Comparison of ENCODE assay signal across 8 cellular contexts in the genomic region with DNA sequence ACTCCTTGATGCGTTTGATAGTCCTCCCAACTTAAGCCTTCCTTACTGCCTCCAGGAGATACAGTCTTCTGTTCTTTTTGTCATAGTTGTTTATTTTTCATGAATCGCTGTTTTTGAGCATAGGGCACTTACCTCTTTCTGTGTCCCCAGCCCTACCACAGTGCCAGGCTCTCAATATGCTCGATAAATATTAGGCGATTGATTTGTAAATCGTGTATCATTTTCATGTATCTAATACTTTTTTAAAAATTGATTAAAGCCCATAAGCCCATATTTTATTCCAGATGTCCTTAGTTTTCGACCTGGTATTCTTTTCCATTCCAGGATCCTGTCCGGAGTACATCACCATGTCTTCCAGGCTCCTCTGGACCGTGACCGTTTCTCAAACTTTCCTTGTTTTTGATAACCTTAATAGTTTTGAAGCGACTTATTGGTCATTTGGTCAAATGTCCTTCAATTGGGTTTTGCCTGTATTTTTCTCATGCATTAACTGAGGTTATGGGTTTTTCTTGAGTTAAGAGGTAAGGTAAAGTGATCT. TPM values are rescaled to one million over a fixed set of nuclear protein-coding genes. Genes with fewer than 3 reads are reported as not detected.
DNase-seq lines count a peak whose midpoint lies in the region; ATAC-seq, FAIRE-seq and TF ChIP-seq lines count a peak whose summit lies in the region.

No MANE protein-coding gene starts in this region.

- intact Hi-C loops in K562 (cut with micrococcal nuclease): no loop called here

- H3K4me1 ChIP-seq in BE2C (no peaks in the 10 kb centered on the region), K562 (replicated peaks in 1 of 2; ENCODE audit: control insufficient read depth in 2 of 2, insufficient read depth in 2 of 2, low read length in 2 of 2) (peaks cover 0 to 10% of the 10 kb centered on the region in 2 experiments; a peak in 2 of 5 replicates), mucosa of stomach (ENCODE audit: control insufficient read depth, insufficient read depth, low read length) (peaks cover 17% of the 10 kb centered on the region)

- no peak for TF ChIP-seq RAD21 in K562 (CRISPR knock-in tag; conservative IDR thresholded peaks at IDR 0.05 in 1 of 2, IDR thresholded peaks at IDR 0.05 in 1 of 2)

- ATAC-seq in GM19372 (IDR thresholded peaks at IDR 0.05; ENCODE audit: low read depth, unreplicated experiment) (peak; percentile 33), HG03460 (IDR thresholded peaks at IDR 0.05; ENCODE audit: unreplicated experiment) (peak; percentile 22), K562 (peak; percentile 1; the same call in 1 of the 3 replicates)

- no peaks in the 10 kb centered on the region; the same call in 1 of the 2 replicates for H4K20me1 ChIP-seq in K562 (replicated peaks; ENCODE audit: control insufficient read depth, insufficient read depth, low read length)

- TF ChIP-seq EP300 in K562 (IDR thresholded peaks at IDR 0.05; ENCODE audit: low read length): no peak

- H3K4me3 ChIP-seq in BE2C (ENCODE audit: low read depth, low read length): peak overlapping the region; percentile 79
- H3K4me3 ChIP-seq in K562: peak overlapping the region; percentile 67
- peak overlapping the region; percentile 92 for H3K4me3 ChIP-seq in mucosa of stomach (ENCODE audit: low read length)

- WGBS in K562 (ENCODE audit: insufficient coverage, low coverage, missing lambda C conversion rate): 41% methylated on average over 10 of the region's 10 CpGs

- peaks cover 46% of the 10 kb centered on the region for H3K79me2 ChIP-seq in K562 (ENCODE audit: control insufficient read depth, insufficient read depth, low read length)

- TF ChIP-seq POLR2A in K562 (conservative IDR thresholded peaks at IDR 0.05): no peak

- H3K9me3 ChIP-seq in BE2C (no peaks in the 10 kb centered on the region), K562 (replicated peaks; ENCODE audit: control insufficient read depth, insufficient read depth, low read depth, low read length) (no peaks in the 10 kb centered on the region), mucosa of stomach (ENCODE audit: control insufficient read depth, low read length) (no peaks in the 10 kb centered on the region)

- no peak for FAIRE-seq in K562 (lab: Jason Lieb, UNC)
- no peak for FAIRE-seq in HTR-8/SVneo (lab: Jason Lieb, UNC)

- H3K9ac ChIP-seq in K562 (ENCODE audit: insufficient read depth in 1 of 2, low read depth in 2 of 2, low read length in 2 of 2): peak overlapping the region in 1 of 2 experiments; percentile 97; a peak in 2 of 4 replicates
- H3K9ac ChIP-seq in mucosa of stomach (ENCODE audit: low read length): peak overlapping the region; percentile 97

- H3K27ac ChIP-seq in K562 (ENCODE audit: extremely low read depth, low read depth, low read length): peak overlapping the region; percentile 94

- no peaks in the 10 kb centered on the region for H3K36me3 ChIP-seq in BE2C
- peaks cover 32% of the 10 kb centered on the region for H3K36me3 ChIP-seq in K562 (ENCODE audit: control insufficient read depth, insufficient read depth, low read length)
- no peaks in the 10 kb centered on the region for H3K36me3 ChIP-seq in mucosa of stomach (ENCODE audit: control insufficient read depth, insufficient read depth, low read length)

- DNase-seq in BE2C: no peak
- DNase-seq in K562 (ENCODE audit: extremely low read depth in 1 of 4, low spot score in 3 of 4): no peak
- no peak for DNase-seq in HTR-8/SVneo (ENCODE audit: insufficient read length, low spot score)
- no peak for DNase-seq in cerebellar cortex (ENCODE audit: low spot score)
- no peak for DNase-seq in HK-2 (ENCODE audit: unreplicated experiment)

- H3K4me2 ChIP-seq in K562 (ENCODE audit: insufficient read depth, low read length): peak overlapping the region; percentile 94

- POLR2A ChIA-PET in K562 (lab: Yijun Ruan, JAX): interaction anchor here (0.6 to 2.6 kb wide), 6 partner anchors 11 to 1957 kb away, joined by 3 to 18 read pairs (median 4); no protein-coding TSS in a partner anchor

- H3K9me1 ChIP-seq in K562 (ENCODE audit: control insufficient read depth, insufficient read depth, low read length): no peaks in the 10 kb centered on the region

- CTCF ChIA-PET in K562 (lab: Yijun Ruan, JAX; ENCODE audit: low intra/inter-chr PET ratio): no interaction called here

- in situ Hi-C loops in K562 (cut with MboI): no loop called here

- no peaks in the 10 kb centered on the region for H3K27me3 ChIP-seq in BE2C
- no peaks in the 10 kb centered on the region for H3K27me3 ChIP-seq in K562 (ENCODE audit: control insufficient read depth in 2 of 2, insufficient read depth in 2 of 2, low read length in 2 of 2)
- no peaks in the 10 kb centered on the region for H3K27me3 ChIP-seq in mucosa of stomach (ENCODE audit: control insufficient read depth, insufficient read depth, low read length)

- TSS peak; percentile 83 for BruUV-seq in K562 (replicated peaks; lab: Mats Ljungman, UMichigan)

- H2AFZ ChIP-seq in K562 (ENCODE audit: low read depth, low read length): peak overlapping the region; percentile 87

- TF ChIP-seq CTCF in BE2C (IDR thresholded peaks at IDR 0.05; ENCODE audit: low read depth, low read length) (no peak), K562 (IDR thresholded peaks at IDR 0.05 in 2 of 3, conservative IDR thresholded peaks at IDR 0.05 in 1 of 3; ENCODE audit: insufficient read depth in 2 of 3, low read depth in 1 of 3, low read length in 3 of 3) (no peak)

TF ChIP-seq in K562, 482 proteins besides CTCF, POLR2A, EP300 and RAD21 (continues in another document):
- TF ChIP-seq ATF1 (CRISPR knock-in tag; IDR thresholded peaks at IDR 0.05) (no peak), ATF1 (tag; IDR thresholded peaks at IDR 0.05) (peak; percentile 50; the same call in 1 of the 2 replicates), KLF10 (CRISPR knock-in tag; IDR thresholded peaks at IDR 0.05) (no peak), FIP1L1 (IDR thresholded peaks at IDR 0.05; ENCODE audit: low read depth, low read length, poor library complexity, severe bottlenecking) (no peak)
- TF ChIP-seq, protein P1, sequence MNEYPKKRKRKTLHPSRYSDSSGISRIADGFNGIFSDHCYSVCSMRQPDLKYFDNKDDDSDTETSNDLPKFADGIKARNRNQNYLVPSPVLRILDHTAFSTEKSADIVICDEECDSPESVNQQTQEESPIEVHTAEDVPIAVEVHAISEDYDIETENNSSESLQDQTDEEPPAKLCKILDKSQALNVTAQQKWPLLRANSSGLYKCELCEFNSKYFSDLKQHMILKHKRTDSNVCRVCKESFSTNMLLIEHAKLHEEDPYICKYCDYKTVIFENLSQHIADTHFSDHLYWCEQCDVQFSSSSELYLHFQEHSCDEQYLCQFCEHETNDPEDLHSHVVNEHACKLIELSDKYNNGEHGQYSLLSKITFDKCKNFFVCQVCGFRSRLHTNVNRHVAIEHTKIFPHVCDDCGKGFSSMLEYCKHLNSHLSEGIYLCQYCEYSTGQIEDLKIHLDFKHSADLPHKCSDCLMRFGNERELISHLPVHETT (CRISPR knock-in tag; conservative IDR thresholded peaks at IDR 0.05 in 1 of 2, IDR thresholded peaks at IDR 0.05 in 1 of 2): 0 out of 4 replicates have a peak, but pooled peaks of 1 of the 2 experiments have one; percentile 39

RNA-seq across cellular contexts. Expression of gene MMADHC, which starts 0.4 kb away (rescaled TPM):
- polyA plus RNA-seq in BE2C (2012; ENCODE audit: insufficient read depth, insufficient read length, low read depth): 45.5 TPM
- 40.5 and 87.9 TPM in 2 replicates for total RNA-seq in K562 (2011; cell fraction: chromatin; rRNA removed; ENCODE audit: low replicate concordance)
- total RNA-seq in K562 (2011; cell fraction: nucleolus; rRNA removed): 30.2 and 36.1 TPM in 2 replicates
- 71.1 and 78.1 TPM in 2 replicates for total RNA-seq in K562 (2011; cell fraction: nucleoplasm; rRNA removed)
- total RNA-seq in K562 (2014; rRNA removed) (158 and 187 TPM in 2 replicates), K562 (2014; rRNA removed; fragmentation: Illumina TruSeq; extraction: Trizol) (393 and 449 TPM in 2 replicates), K562 (2015; rRNA removed; fragmentation: Illumina TruSeq; extraction: Trizol) (258 and 284 TPM in 2 replicates), K562 (2021) (237 and 256 TPM in 2 replicates)
- polyA plus RNA-seq in K562 (2011; rRNA removed) (175 and 270 TPM in 2 replicates), K562 (2014; fragmentation: Illumina TruSeq; extraction: Trizol) (271 and 289 TPM in 2 replicates), K562 (2014; fragmentation: Nextera tagmentation; extraction: Ambion mirVana) (100 to 1,000 TPM; 729 to 850 TPM), K562 (2014; rRNA removed) (202 and 223 TPM in 2 replicates)
- 61.6 and 110 TPM in 2 replicates for polyA plus RNA-seq in K562 (2011; cell fraction: cytosol; rRNA removed)
- polyA plus RNA-seq in K562 (2011; cell fraction: nucleus; rRNA removed): 33.5 and 55.7 TPM in 2 replicates
- 228 and 267 TPM in 2 replicates for polyA plus RNA-seq in K562 (2012)
- polyA minus RNA-seq in K562 (2011; rRNA and poly(A)+ RNA removed): 309 and 346 TPM in 2 replicates
- 79.4 and 123 TPM in 2 replicates for polyA minus RNA-seq in K562 (2011; cell fraction: cytosol; rRNA and poly(A)+ RNA removed)
- polyA minus RNA-seq in K562 (2011; cell fraction: nucleus; rRNA and poly(A)+ RNA removed): 48.5 and 95.6 TPM in 2 replicates
